Comparison of ENCODE assay signal across 8 cellular contexts in the genomic region with DNA sequence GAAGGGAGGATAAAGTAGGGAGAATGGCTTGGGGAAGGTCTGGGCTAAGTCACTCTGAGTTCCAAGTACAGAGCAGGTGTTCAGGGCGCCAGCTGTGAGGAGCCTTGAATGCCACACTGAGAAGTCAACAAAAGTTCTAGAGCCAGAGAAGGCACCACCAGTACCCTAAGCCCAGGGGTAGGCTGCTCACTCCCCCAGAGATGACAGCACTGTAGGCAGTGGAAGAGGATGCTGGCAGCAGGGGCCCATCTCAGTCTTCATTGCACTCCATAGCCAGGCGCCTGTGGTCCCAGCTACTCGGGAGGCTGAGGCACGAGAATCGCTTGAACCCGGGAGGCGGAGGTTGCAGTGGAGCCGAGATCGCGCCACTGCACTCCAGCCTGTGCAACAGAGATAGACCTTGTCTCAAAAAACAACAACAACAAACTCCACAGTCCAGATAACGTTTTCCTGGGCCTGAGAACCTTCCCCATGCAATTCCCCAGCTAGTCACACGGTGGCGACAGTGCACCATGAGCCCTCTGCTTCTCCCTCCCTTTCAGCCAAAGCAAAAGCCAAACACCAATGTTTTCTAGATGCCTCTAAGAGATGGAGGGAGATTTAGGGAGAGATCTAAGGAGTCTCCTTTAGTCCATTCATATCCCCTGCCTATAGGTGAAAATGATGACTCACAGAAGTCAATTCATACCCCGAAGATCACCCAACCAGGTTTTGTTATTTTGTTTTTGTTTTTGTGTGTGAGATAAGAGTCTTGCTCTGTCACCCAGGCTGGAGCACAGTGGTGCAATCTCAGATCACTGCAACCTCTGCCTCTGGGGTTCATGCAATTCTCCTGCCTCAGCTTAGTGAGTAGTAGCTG.
DNase-seq lines count a peak whose midpoint lies in the region; ATAC-seq and TF ChIP-seq lines count a peak whose summit lies in the region.

No MANE protein-coding gene starts in this region.

- ATAC-seq in GM21529 (IDR thresholded peaks at IDR 0.05; ENCODE audit: unreplicated experiment), result peak; percentile 62
- no peak for ATAC-seq in GM18511 (IDR thresholded peaks at IDR 0.05; ENCODE audit: unreplicated experiment)

- in situ Hi-C loops in T47D (cut with HindIII; ENCODE audit: low pct_unique_long_range_greater_than_20kb, low sequenced_read_pairs), result no loop called here

- TF ChIP-seq CTCF in C4-2B (conservative IDR thresholded peaks at IDR 0.05) (peak; percentile 100), VCaP (conservative IDR thresholded peaks at IDR 0.05) (peak; percentile 100)

- DNase-seq in NCI-H2029 (lab: John Stamatoyannopoulos, UW), result peak; percentile 60
- peak; percentile 76 to 90 for DNase-seq in T47D (ENCODE audit: low read depth in 1 of 2, low spot score in 1 of 2)
- peak; percentile 88 for DNase-seq in inferior parietal cortex (ENCODE audit: extremely low spot score)
- DNase-seq in stimulated activated CD4-positive, alpha-beta T cell treated with anti-CD3 and anti-CD28 coated beads, Interleukin-15, amount 100 ng/mL, for 24 hours, result peak; percentile 83

- no peak overlapping the region for H3K27ac ChIP-seq in C4-2B
- H3K27ac ChIP-seq in VCaP, result no peak overlapping the region
